1 cellular context compared by ENCODE assay signal in the genomic region with DNA sequence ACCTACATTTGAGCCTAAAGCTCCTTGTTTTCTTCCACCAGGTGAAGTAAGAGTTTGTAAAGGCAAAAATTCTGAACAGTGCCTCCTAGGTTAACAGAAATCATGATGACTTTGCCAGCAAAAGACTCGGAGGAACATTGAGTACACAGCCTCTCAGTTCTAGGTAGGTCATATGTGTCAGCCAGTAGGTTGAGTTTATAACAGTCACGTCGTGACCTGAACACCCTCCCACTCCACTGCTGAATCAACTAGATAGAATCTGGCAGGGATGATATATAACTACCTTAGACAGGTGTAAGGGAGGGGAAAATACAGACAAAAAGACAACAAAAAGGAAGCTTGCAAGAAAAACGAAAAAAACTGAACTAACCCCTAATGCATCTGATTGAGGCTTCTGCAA.
TF ChIP-seq lines count a peak whose summit lies in the region.

No MANE protein-coding gene starts in this region.

TF ChIP-seq in GM12878, 131 proteins besides CTCF, POLR2A, EP300 and RAD21:
- TF ChIP-seq, protein P1, sequence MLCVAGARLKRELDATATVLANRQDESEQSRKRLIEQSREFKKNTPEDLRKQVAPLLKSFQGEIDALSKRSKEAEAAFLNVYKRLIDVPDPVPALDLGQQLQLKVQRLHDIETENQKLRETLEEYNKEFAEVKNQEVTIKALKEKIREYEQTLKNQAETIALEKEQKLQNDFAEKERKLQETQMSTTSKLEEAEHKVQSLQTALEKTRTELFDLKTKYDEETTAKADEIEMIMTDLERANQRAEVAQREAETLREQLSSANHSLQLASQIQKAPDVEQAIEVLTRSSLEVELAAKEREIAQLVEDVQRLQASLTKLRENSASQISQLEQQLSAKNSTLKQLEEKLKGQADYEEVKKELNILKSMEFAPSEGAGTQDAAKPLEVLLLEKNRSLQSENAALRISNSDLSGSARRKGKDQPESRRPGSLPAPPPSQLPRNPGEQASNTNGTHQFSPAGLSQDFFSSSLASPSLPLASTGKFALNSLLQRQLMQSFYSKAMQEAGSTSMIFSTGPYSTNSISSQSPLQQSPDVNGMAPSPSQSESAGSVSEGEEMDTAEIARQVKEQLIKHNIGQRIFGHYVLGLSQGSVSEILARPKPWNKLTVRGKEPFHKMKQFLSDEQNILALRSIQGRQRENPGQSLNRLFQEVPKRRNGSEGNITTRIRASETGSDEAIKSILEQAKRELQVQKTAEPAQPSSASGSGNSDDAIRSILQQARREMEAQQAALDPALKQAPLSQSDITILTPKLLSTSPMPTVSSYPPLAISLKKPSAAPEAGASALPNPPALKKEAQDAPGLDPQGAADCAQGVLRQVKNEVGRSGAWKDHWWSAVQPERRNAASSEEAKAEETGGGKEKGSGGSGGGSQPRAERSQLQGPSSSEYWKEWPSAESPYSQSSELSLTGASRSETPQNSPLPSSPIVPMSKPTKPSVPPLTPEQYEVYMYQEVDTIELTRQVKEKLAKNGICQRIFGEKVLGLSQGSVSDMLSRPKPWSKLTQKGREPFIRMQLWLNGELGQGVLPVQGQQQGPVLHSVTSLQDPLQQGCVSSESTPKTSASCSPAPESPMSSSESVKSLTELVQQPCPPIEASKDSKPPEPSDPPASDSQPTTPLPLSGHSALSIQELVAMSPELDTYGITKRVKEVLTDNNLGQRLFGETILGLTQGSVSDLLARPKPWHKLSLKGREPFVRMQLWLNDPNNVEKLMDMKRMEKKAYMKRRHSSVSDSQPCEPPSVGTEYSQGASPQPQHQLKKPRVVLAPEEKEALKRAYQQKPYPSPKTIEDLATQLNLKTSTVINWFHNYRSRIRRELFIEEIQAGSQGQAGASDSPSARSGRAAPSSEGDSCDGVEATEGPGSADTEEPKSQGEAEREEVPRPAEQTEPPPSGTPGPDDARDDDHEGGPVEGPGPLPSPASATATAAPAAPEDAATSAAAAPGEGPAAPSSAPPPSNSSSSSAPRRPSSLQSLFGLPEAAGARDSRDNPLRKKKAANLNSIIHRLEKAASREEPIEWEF (IDR thresholded peaks at IDR 0.05; ENCODE audit: insufficient replicate concordance, low read depth, low read length), result no peak
- TF ChIP-seq CHD1 (IDR thresholded peaks at IDR 0.05; ENCODE audit: low read depth, low read length) (no peak), RELA (IDR thresholded peaks at IDR 0.05; ENCODE audit: borderline replicate concordance, partially characterized antibody) (no peak), MAX (IDR thresholded peaks at IDR 0.05; ENCODE audit: low read depth, low read length) (no peak), SREBF1 (IDR thresholded peaks at IDR 0.05; ENCODE audit: low read length) (no peak), HSF1 (IDR thresholded peaks at IDR 0.05; ENCODE audit: low read depth, low read length) (no peak), JUND (IDR thresholded peaks at IDR 0.05; ENCODE audit: low read depth, low read length) (no peak), EED (IDR thresholded peaks at IDR 0.05; ENCODE audit: low read depth) (no peak), CREB1 (IDR thresholded peaks at IDR 0.05; ENCODE audit: low read depth) (no peak), IRF3 (IDR thresholded peaks at IDR 0.05) (no peak), ESRRA (IDR thresholded peaks at IDR 0.05; ENCODE audit: low read length) (no peak), ZNF687 (IDR thresholded peaks at IDR 0.05) (no peak), PML (IDR thresholded peaks at IDR 0.05; ENCODE audit: low read length) (no peak), MXI1 (IDR thresholded peaks at IDR 0.05; ENCODE audit: low read depth, low read length) (no peak), BMI1 (IDR thresholded peaks at IDR 0.05; ENCODE audit: borderline replicate concordance) (no peak), TBL1XR1 (IDR thresholded peaks at IDR 0.05; ENCODE audit: low read depth, low read length) (no peak), DPF2 (IDR thresholded peaks at IDR 0.05) (no peak)
- TF ChIP-seq, protein P2, sequence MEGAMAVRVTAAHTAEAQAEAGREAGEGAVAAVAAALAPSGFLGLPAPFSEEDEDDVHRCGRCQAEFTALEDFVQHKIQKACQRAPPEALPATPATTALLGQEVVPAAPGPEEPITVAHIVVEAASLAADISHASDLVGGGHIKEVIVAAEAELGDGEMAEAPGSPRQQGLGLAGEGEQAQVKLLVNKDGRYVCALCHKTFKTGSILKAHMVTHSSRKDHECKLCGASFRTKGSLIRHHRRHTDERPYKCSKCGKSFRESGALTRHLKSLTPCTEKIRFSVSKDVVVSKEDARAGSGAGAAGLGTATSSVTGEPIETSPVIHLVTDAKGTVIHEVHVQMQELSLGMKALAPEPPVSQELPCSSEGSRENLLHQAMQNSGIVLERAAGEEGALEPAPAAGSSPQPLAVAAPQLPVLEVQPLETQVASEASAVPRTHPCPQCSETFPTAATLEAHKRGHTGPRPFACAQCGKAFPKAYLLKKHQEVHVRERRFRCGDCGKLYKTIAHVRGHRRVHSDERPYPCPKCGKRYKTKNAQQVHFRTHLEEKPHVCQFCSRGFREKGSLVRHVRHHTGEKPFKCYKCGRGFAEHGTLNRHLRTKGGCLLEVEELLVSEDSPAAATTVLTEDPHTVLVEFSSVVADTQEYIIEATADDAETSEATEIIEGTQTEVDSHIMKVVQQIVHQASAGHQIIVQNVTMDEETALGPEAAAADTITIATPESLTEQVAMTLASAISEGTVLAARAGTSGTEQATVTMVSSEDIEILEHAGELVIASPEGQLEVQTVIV (IDR thresholded peaks at IDR 0.05; ENCODE audit: borderline replicate concordance, partially characterized antibody), result no peak
- TF ChIP-seq, protein P3, sequence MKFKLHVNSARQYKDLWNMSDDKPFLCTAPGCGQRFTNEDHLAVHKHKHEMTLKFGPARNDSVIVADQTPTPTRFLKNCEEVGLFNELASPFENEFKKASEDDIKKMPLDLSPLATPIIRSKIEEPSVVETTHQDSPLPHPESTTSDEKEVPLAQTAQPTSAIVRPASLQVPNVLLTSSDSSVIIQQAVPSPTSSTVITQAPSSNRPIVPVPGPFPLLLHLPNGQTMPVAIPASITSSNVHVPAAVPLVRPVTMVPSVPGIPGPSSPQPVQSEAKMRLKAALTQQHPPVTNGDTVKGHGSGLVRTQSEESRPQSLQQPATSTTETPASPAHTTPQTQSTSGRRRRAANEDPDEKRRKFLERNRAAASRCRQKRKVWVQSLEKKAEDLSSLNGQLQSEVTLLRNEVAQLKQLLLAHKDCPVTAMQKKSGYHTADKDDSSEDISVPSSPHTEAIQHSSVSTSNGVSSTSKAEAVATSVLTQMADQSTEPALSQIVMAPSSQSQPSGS (IDR thresholded peaks at IDR 0.05; ENCODE audit: low read length), result no peak
TF ChIP-seq in GM12878: peak in this region for 0.
